20 cellular contexts compared by ENCODE assay signal in the genomic region with DNA sequence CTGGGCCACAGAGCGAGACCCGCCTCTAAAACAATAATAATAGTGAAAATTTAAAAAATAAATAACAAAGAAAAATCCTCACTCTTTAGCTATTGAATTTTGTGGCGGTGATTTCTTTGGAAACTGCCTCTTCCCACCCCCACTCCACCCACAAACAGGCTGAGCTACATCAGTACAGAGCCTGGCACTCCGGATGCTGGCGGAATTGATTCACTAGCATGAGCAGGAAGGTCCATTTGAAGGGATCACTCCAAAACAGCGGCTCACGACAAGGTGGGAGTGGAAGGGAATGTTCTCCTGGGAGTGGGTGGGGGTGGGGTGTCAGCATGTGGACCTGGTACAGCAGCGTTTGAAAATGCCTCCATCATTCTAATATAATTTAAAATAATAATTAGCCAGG. TPM values are rescaled to one million over a fixed set of nuclear protein-coding genes. Genes with fewer than 3 reads are reported as not detected.
"Had no signal": no experiment of that assay in that cellular context is flagged by ENCODE, and none has a peak within 500 bp of the region (broad histone marks: within the 10 kb centered on the region; RNA-seq: fewer than 3 reads in every experiment).

No MANE protein-coding gene starts in this region.

- H3K4me3 ChIP-seq: lung, pancreas, skin epidermis, thoracic aorta, tibial nerve, upper lobe of left lung had no signal

- H3K36me3 Mint-ChIP-seq: naive thymus-derived CD4-positive, alpha-beta T cell; stimulated activated naive B cell treated with anti-CD40 and anti-IgM and Interleukin-4, amounts not matched to agents 10 μg/mL and 1 μg/mL and 100 μg/mL, for 72 hours had no signal

- H3K4me1 Mint-ChIP-seq: nephron had no signal

- H3K9me3 Mint-ChIP-seq: memory B cell; naive thymus-derived CD4-positive, alpha-beta T cell; nephron; stimulated activated naive B cell treated with anti-CD40 and anti-IgM and Interleukin-4, amounts not matched to agents 10 μg/mL and 1 μg/mL and 100 μg/mL, for 72 hours; stimulated activated naive CD8-positive, alpha-beta T cell treated with anti-CD3 and anti-CD28 coated beads, Interleukin-15, Interleukin-2, amounts not matched to agents 100 ng/mL and 50 ng/mL, for 24 hours had no signal

- H3K27ac Mint-ChIP-seq: memory B cell; naive thymus-derived CD4-positive, alpha-beta T cell; stimulated activated naive B cell treated with anti-CD40 and anti-IgM and Interleukin-4, amounts not matched to agents 10 μg/mL and 1 μg/mL and 100 μg/mL, for 72 hours; stimulated activated naive CD8-positive, alpha-beta T cell treated with anti-CD3 and anti-CD28 coated beads, Interleukin-15, Interleukin-2, amounts not matched to agents 100 ng/mL and 50 ng/mL, for 24 hours had no signal

- H3K4me3 Mint-ChIP-seq: memory B cell; stimulated activated naive B cell treated with anti-CD40 and anti-IgM and Interleukin-4, amounts not matched to agents 10 μg/mL and 1 μg/mL and 100 μg/mL, for 72 hours; stimulated activated naive CD8-positive, alpha-beta T cell treated with anti-CD3 and anti-CD28 coated beads, Interleukin-15, Interleukin-2, amounts not matched to agents 100 ng/mL and 50 ng/mL, for 24 hours had no signal

- H3K27ac ChIP-seq: esophagus squamous epithelium, pancreas, skin epidermis, spleen, thoracic aorta, tibial nerve, upper lobe of left lung had no signal

- H3K4me1 ChIP-seq: pancreas had no signal

- H3K9me3 ChIP-seq: esophagus squamous epithelium, pancreas, spleen, thoracic aorta, tibial nerve, upper lobe of left lung had no signal

- H3K36me3 ChIP-seq: esophagus squamous epithelium, pancreas, spleen, thoracic aorta, tibial nerve, upper lobe of left lung had no signal

- DNase-seq: effector memory CD4-positive, alpha-beta T cell; esophagus squamous epithelium; midbrain; spleen; stimulated activated naive B cell treated with anti-CD40 and anti-IgM and Interleukin-4, amounts not matched to agents 10 μg/mL and 1 μg/mL and 100 μg/mL, for 72 hours had no signal

RNA-seq across cellular contexts. Expression of a gene that starts 26.1 kb away (rescaled TPM):
- total RNA-seq: left ventricle myocardium superior; lung; mucosa of gallbladder; naive thymus-derived CD4-positive, alpha-beta T cell; pancreas; posterior vena cava; pulmonary artery endothelial cell; spleen; thoracic aorta; tibial nerve; upper lobe of left lung had no signal
- polyA plus RNA-seq: keratinocyte; naive thymus-derived CD4-positive, alpha-beta T cell; pancreas; spleen had no signal
